In the genomic region with DNA sequence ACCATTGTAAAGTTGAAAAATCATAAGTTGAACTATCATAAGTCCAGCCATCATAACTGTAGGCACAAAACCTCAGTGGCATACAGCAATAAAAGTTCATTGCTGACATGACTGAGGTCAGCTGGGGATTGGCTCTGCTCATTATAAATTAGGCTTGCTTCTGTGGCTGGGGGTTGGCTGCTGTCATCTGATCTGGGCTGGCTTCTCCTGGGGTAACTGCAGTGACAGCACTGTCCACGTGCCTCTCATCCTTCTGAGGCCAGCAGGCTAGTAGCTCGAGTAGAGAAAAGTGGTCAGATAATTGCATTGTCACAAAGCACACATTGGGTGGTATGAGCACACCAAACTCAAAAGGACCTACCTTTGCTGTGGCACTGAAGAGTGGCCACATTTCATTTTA, we compare ENCODE assay signal across 1 cellular context.
TF ChIP-seq lines count a peak whose summit lies in the region.

No MANE protein-coding gene starts in this region.

TF ChIP-seq in HepG2, 621 proteins besides CTCF, POLR2A, EP300 and RAD21 (continued from another document):
- TF ChIP-seq, protein P1, sequence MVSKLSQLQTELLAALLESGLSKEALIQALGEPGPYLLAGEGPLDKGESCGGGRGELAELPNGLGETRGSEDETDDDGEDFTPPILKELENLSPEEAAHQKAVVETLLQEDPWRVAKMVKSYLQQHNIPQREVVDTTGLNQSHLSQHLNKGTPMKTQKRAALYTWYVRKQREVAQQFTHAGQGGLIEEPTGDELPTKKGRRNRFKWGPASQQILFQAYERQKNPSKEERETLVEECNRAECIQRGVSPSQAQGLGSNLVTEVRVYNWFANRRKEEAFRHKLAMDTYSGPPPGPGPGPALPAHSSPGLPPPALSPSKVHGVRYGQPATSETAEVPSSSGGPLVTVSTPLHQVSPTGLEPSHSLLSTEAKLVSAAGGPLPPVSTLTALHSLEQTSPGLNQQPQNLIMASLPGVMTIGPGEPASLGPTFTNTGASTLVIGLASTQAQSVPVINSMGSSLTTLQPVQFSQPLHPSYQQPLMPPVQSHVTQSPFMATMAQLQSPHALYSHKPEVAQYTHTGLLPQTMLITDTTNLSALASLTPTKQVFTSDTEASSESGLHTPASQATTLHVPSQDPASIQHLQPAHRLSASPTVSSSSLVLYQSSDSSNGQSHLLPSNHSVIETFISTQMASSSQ (IDR thresholded peaks at IDR 0.05; ENCODE audit: low read depth), result no peak
- TF ChIP-seq, protein P1 (CRISPR knock-in tag; IDR thresholded peaks at IDR 0.05; ENCODE audit: borderline replicate concordance), result no peak
- TF ChIP-seq RORA (CRISPR knock-in tag; IDR thresholded peaks at IDR 0.05) (no peak), NFKBIZ (CRISPR knock-in tag; IDR thresholded peaks at IDR 0.05) (no peak), TOE1 (CRISPR knock-in tag; IDR thresholded peaks at IDR 0.05) (no peak), KLF11 (CRISPR knock-in tag; IDR thresholded peaks at IDR 0.05) (no peak), BHLHE40 (IDR thresholded peaks at IDR 0.05; ENCODE audit: low read length) (no peak), ZFP90 (CRISPR knock-in tag; IDR thresholded peaks at IDR 0.05; ENCODE audit: borderline replicate concordance) (no peak), TCF7 (IDR thresholded peaks at IDR 0.05; ENCODE audit: low read depth) (no peak), NFIB (CRISPR knock-in tag; IDR thresholded peaks at IDR 0.05; ENCODE audit: borderline replicate concordance) (no peak), CEBPB (IDR thresholded peaks at IDR 0.05; ENCODE audit: borderline replicate concordance, low read depth, low read length) (no peak), SATB2 (CRISPR knock-in tag; IDR thresholded peaks at IDR 0.05) (no peak), ZSCAN12 (CRISPR knock-in tag; IDR thresholded peaks at IDR 0.05) (no peak), ZBTB38 (CRISPR knock-in tag; IDR thresholded peaks at IDR 0.05) (no peak), ZNF616 (CRISPR knock-in tag; IDR thresholded peaks at IDR 0.05; ENCODE audit: low read depth) (no peak)
- TF ChIP-seq, protein P2, sequence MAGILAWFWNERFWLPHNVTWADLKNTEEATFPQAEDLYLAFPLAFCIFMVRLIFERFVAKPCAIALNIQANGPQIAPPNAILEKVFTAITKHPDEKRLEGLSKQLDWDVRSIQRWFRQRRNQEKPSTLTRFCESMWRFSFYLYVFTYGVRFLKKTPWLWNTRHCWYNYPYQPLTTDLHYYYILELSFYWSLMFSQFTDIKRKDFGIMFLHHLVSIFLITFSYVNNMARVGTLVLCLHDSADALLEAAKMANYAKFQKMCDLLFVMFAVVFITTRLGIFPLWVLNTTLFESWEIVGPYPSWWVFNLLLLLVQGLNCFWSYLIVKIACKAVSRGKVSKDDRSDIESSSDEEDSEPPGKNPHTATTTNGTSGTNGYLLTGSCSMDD (CRISPR knock-in tag; IDR thresholded peaks at IDR 0.05), result no peak
- TF ChIP-seq, protein P3, sequence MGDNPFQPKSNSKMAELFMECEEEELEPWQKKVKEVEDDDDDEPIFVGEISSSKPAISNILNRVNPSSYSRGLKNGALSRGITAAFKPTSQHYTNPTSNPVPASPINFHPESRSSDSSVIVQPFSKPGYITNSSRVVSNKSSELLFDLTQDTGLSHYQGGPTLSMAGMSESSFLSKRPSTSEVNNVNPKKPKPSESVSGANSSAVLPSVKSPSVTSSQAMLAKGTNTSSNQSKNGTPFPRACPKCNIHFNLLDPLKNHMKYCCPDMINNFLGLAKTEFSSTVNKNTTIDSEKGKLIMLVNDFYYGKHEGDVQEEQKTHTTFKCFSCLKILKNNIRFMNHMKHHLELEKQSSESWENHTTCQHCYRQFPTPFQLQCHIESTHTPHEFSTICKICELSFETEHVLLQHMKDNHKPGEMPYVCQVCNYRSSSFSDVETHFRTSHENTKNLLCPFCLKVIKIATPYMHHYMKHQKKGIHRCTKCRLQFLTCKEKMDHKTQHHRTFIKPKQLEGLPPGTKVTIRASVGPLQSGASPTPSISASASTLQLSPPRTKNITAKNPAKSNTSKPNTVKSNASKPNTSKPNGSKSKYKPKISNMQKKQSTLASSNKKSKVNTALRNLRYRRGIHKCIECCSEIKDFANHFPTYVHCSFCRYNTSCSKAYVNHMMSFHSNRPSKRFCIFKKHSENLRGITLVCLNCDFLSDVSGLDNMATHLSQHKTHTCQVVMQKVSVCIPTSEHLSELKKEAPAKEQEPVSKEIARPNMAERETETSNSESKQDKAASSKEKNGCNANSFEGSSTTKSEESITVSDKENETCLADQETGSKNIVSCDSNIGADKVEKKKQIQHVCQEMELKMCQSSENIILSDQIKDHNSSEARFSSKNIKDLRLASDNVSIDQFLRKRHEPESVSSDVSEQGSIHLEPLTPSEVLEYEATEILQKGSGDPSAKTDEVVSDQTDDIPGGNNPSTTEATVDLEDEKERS (CRISPR knock-in tag; IDR thresholded peaks at IDR 0.05), result no peak
- TF ChIP-seq, protein P4, sequence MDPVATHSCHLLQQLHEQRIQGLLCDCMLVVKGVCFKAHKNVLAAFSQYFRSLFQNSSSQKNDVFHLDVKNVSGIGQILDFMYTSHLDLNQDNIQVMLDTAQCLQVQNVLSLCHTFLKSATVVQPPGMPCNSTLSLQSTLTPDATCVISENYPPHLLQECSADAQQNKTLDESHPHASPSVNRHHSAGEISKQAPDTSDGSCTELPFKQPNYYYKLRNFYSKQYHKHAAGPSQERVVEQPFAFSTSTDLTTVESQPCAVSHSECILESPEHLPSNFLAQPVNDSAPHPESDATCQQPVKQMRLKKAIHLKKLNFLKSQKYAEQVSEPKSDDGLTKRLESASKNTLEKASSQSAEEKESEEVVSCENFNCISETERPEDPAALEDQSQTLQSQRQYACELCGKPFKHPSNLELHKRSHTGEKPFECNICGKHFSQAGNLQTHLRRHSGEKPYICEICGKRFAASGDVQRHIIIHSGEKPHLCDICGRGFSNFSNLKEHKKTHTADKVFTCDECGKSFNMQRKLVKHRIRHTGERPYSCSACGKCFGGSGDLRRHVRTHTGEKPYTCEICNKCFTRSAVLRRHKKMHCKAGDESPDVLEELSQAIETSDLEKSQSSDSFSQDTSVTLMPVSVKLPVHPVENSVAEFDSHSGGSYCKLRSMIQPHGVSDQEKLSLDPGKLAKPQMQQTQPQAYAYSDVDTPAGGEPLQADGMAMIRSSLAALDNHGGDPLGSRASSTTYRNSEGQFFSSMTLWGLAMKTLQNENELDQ (CRISPR knock-in tag; IDR thresholded peaks at IDR 0.05; ENCODE audit: borderline replicate concordance), result no peak
- TF ChIP-seq, protein P5, sequence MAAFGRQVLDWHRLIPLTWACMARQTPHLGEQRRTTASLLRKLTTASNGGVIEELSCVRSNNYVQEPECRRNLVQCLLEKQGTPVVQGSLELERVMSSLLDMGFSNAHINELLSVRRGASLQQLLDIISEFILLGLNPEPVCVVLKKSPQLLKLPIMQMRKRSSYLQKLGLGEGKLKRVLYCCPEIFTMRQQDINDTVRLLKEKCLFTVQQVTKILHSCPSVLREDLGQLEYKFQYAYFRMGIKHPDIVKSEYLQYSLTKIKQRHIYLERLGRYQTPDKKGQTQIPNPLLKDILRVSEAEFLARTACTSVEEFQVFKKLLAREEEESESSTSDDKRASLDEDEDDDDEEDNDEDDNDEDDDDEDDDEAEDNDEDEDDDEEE (CRISPR knock-in tag; IDR thresholded peaks at IDR 0.05), result no peak
